Comparison of ENCODE assay signal across 27 cellular contexts in the genomic region with DNA sequence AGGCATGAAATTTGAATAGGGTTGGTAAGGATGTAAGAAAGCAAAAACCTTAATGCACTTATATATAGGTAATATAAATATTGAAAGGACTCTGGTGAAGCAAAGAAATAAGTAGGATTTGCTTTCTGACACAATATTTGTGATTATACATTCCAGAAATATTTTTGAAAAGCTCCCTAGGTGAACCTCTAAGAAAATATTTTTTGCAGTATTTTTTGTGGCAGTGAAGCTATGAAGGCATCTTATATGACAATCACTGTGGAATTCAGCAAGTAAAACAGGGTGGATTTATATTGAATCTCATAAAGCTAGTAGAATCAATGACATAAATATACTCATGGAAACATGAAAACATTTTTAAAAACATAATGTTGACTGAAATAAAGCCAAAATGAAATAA.
"Had no signal": no experiment of that assay in that cellular context is flagged by ENCODE, and none has a peak within 500 bp of the region (broad histone marks: within the 10 kb centered on the region; RNA-seq: fewer than 3 reads in every experiment).

No MANE protein-coding gene starts in this region.

- H3K4me3 ChIP-seq: dorsolateral prefrontal cortex, gastrocnemius medialis, heart left ventricle, hepatocyte, lower lobe of right lung, prostate gland, right atrium auricular region, spleen, testis, tibial artery had no signal

- H3K27ac ChIP-seq: dorsolateral prefrontal cortex, epithelial cell of prostate, gastrocnemius medialis, heart left ventricle, hepatocyte, lower lobe of right lung, prostate gland, right atrium auricular region, spleen, testis, tibial artery had no signal

- ATAC-seq: esophagus mucosa; gastrocnemius medialis; heart left ventricle; left ventricle myocardium superior; lower lobe of right lung; naive thymus-derived CD8-positive, alpha-beta T cell; sciatic nerve; stimulated activated memory B cell treated with anti-CD40 and anti-IgM and Interleukin-4, amounts not matched to agents 10 μg/mL and 1 μg/mL and 100 μg/mL, for 72 hours; stimulated activated naive CD8-positive, alpha-beta T cell treated with anti-CD3 and anti-CD28 coated beads, Interleukin-15, Interleukin-2, amounts not matched to agents 100 U/mL and 50 U/mL, for 24 hours had no signal

- H3K4me1 ChIP-seq: gastrocnemius medialis, lower lobe of right lung, prostate gland, right atrium auricular region, spleen, testis, tibial artery had no signal

- H3K4me1 Mint-ChIP-seq: endodermal cell; naive thymus-derived CD8-positive, alpha-beta T cell; stimulated activated memory B cell treated with anti-CD40 and anti-IgM and Interleukin-4, amounts not matched to agents 10 μg/mL and 1 μg/mL and 100 μg/mL, for 72 hours had no signal

- H3K9me3 ChIP-seq: gastrocnemius medialis, heart left ventricle, lower lobe of right lung, prostate gland, right atrium auricular region, spleen, testis, tibial artery had no signal

- H3K27me3 ChIP-seq: dorsolateral prefrontal cortex, gastrocnemius medialis, heart left ventricle, hepatocyte, right atrium auricular region, spleen, testis, tibial artery had no signal

- H3K9me3 Mint-ChIP-seq: endodermal cell; stimulated activated memory B cell treated with anti-CD40 and anti-IgM and Interleukin-4, amounts not matched to agents 10 μg/mL and 1 μg/mL and 100 μg/mL, for 72 hours; type B pancreatic cell had no signal

- DNase-seq: caudate nucleus; cerebellar nuclear complex; cortex of kidney; dorsolateral prefrontal cortex; effector CD4-positive, alpha-beta T cell; endodermal cell; foreskin fibroblast; gastrocnemius medialis; heart left ventricle; left ventricle myocardium superior; lower lobe of right lung; naive thymus-derived CD8-positive, alpha-beta T cell; occipital lobe; spleen; stimulated activated CD4-positive, alpha-beta T cell treated with anti-CD3 and anti-CD28 coated beads, Interleukin-4, amount 100 ng/mL, for 4 hours; stimulated activated naive CD8-positive, alpha-beta T cell treated with anti-CD3 and anti-CD28 coated beads, Interleukin-15, Interleukin-2, amounts not matched to agents 100 U/mL and 50 U/mL, for 24 hours; substantia nigra; testis; tibial artery had no signal

- H3K36me3 ChIP-seq: gastrocnemius medialis, heart left ventricle, lower lobe of right lung, prostate gland, right atrium auricular region, spleen, tibial artery had no signal

- H3K4me2 ChIP-seq: hepatocyte had no signal

- H2AFZ ChIP-seq: hepatocyte had no signal

- H3K4me3 Mint-ChIP-seq: endodermal cell; naive thymus-derived CD8-positive, alpha-beta T cell; stimulated activated memory B cell treated with anti-CD40 and anti-IgM and Interleukin-4, amounts not matched to agents 10 μg/mL and 1 μg/mL and 100 μg/mL, for 72 hours; type B pancreatic cell had no signal

- H3K27me3 Mint-ChIP-seq: naive thymus-derived CD8-positive, alpha-beta T cell; stimulated activated memory B cell treated with anti-CD40 and anti-IgM and Interleukin-4, amounts not matched to agents 10 μg/mL and 1 μg/mL and 100 μg/mL, for 72 hours; type B pancreatic cell had no signal

- H3K27ac Mint-ChIP-seq: naive thymus-derived CD8-positive, alpha-beta T cell; stimulated activated memory B cell treated with anti-CD40 and anti-IgM and Interleukin-4, amounts not matched to agents 10 μg/mL and 1 μg/mL and 100 μg/mL, for 72 hours; type B pancreatic cell had no signal

- H3K36me3 Mint-ChIP-seq: naive thymus-derived CD8-positive, alpha-beta T cell; stimulated activated memory B cell treated with anti-CD40 and anti-IgM and Interleukin-4, amounts not matched to agents 10 μg/mL and 1 μg/mL and 100 μg/mL, for 72 hours; type B pancreatic cell had no signal

- H3K79me2 ChIP-seq: hepatocyte had no signal
